32 cellular contexts compared by ENCODE assay signal in genomic region chr11:78392854-78393253, GRCh38. TPM values are rescaled to one million over a fixed set of nuclear protein-coding genes. Genes with fewer than 3 reads are reported as not detected.
A peak's percentile ranks its signal among the peaks of the same experiment; 100 is the strongest.
DNase-seq lines count a peak whose midpoint lies in the region; ATAC-seq and TF ChIP-seq lines count a peak whose summit lies in the region.
"Had no signal": no experiment of that assay in that cellular context is flagged by ENCODE, and none has a peak within 500 bp of the region (broad histone marks: within the 10 kb centered on the region; RNA-seq: fewer than 3 reads in every experiment).

No MANE protein-coding gene starts in this region.

- H3K27me3 Mint-ChIP-seq in dendritic cell treated with granulocyte-macrophage colony-stimulating factor and Interleukin-4, amounts not matched to agents 40 ng/mL and 50 ng/mL, for 4 days = no peaks in the 10 kb centered on the region
- no peaks in the 10 kb centered on the region for H3K27me3 Mint-ChIP-seq in nephron progenitor cell (ENCODE audit: low read depth, poor library complexity)
- peaks cover 4 to 7% of the 10 kb centered on the region in 2 donors for H3K27me3 Mint-ChIP-seq in natural killer cell treated with Interleukin-12 subunit alpha and Interleukin-12 subunit beta and Interleukin-15 and Interleukin-18, amount 100 ng/mL, for 72 hours
- H3K27me3 Mint-ChIP-seq: activated CD4-positive, alpha-beta T cell treated with anti-CD3 and anti-CD28 coated beads, Interleukin-2, amount 10 ng/mL, durations not matched to agents 7 days and 5 days; activated naive CD8-positive, alpha-beta T cell treated with anti-CD3 and anti-CD28 coated beads for 36 hours; T-helper 17 cell had no signal

- H3K27ac Mint-ChIP-seq in dendritic cell treated with granulocyte-macrophage colony-stimulating factor and Interleukin-4, amounts not matched to agents 40 ng/mL and 50 ng/mL, for 4 days = peak overlapping the region; percentile 21
- H3K27ac Mint-ChIP-seq in nephron progenitor cell = peak overlapping the region; percentile 46
- no peak overlapping the region for H3K27ac Mint-ChIP-seq in natural killer cell treated with Interleukin-12 subunit alpha and Interleukin-12 subunit beta and Interleukin-15 and Interleukin-18, amount 100 ng/mL, for 72 hours
- H3K27ac Mint-ChIP-seq: activated CD4-positive, alpha-beta T cell treated with anti-CD3 and anti-CD28 coated beads, Interleukin-2, amount 10 ng/mL, durations not matched to agents 7 days and 5 days; activated naive CD8-positive, alpha-beta T cell treated with anti-CD3 and anti-CD28 coated beads for 36 hours; neural progenitor cell; T-helper 17 cell had no signal

- peaks cover 72% of the 10 kb centered on the region for H3K4me1 Mint-ChIP-seq in dendritic cell treated with granulocyte-macrophage colony-stimulating factor and Interleukin-4, amounts not matched to agents 40 ng/mL and 50 ng/mL, for 4 days (ENCODE audit: low read depth)
- peaks cover 26% of the 10 kb centered on the region for H3K4me1 Mint-ChIP-seq in nephron progenitor cell
- H3K4me1 Mint-ChIP-seq in natural killer cell treated with Interleukin-12 subunit alpha and Interleukin-12 subunit beta and Interleukin-15 and Interleukin-18, amount 100 ng/mL, for 72 hours (ENCODE audit: low read depth in 2 of 2) = peaks cover 8% of the 10 kb centered on the region in 2 donors

- no peak for TF ChIP-seq CTCF in nephron progenitor cell (IDR thresholded peaks at IDR 0.05)

- H3K9me3 Mint-ChIP-seq in dendritic cell treated with granulocyte-macrophage colony-stimulating factor and Interleukin-4, amounts not matched to agents 40 ng/mL and 50 ng/mL, for 4 days = no peaks in the 10 kb centered on the region
- H3K9me3 Mint-ChIP-seq in nephron progenitor cell = no peaks in the 10 kb centered on the region
- no peaks in the 10 kb centered on the region for H3K9me3 Mint-ChIP-seq in natural killer cell treated with Interleukin-12 subunit alpha and Interleukin-12 subunit beta and Interleukin-15 and Interleukin-18, amount 100 ng/mL, for 72 hours
- H3K9me3 Mint-ChIP-seq: activated naive CD8-positive, alpha-beta T cell treated with anti-CD3 and anti-CD28 coated beads for 36 hours; neural progenitor cell had no signal

- H3K4me3 Mint-ChIP-seq in dendritic cell treated with granulocyte-macrophage colony-stimulating factor and Interleukin-4, amounts not matched to agents 40 ng/mL and 50 ng/mL, for 4 days = no peak overlapping the region
- no peak overlapping the region for H3K4me3 Mint-ChIP-seq in nephron progenitor cell
- no peak overlapping the region for H3K4me3 Mint-ChIP-seq in natural killer cell treated with Interleukin-12 subunit alpha and Interleukin-12 subunit beta and Interleukin-15 and Interleukin-18, amount 100 ng/mL, for 72 hours
- H3K4me3 Mint-ChIP-seq: activated CD4-positive, alpha-beta T cell treated with anti-CD3 and anti-CD28 coated beads, Interleukin-2, amount 10 ng/mL, durations not matched to agents 7 days and 5 days; activated naive CD8-positive, alpha-beta T cell treated with anti-CD3 and anti-CD28 coated beads for 36 hours; neural progenitor cell; T-helper 17 cell had no signal

- H3K36me3 Mint-ChIP-seq in dendritic cell treated with granulocyte-macrophage colony-stimulating factor and Interleukin-4, amounts not matched to agents 40 ng/mL and 50 ng/mL, for 4 days (ENCODE audit: low read depth) = peaks cover 31% of the 10 kb centered on the region
- H3K36me3 Mint-ChIP-seq in nephron progenitor cell (ENCODE audit: low read depth) = peaks cover 10% of the 10 kb centered on the region
- H3K36me3 Mint-ChIP-seq in natural killer cell treated with Interleukin-12 subunit alpha and Interleukin-12 subunit beta and Interleukin-15 and Interleukin-18, amount 100 ng/mL, for 72 hours = no peaks in the 10 kb centered on the region
- H3K36me3 Mint-ChIP-seq: activated naive CD8-positive, alpha-beta T cell treated with anti-CD3 and anti-CD28 coated beads for 36 hours had no signal

- intact Hi-C loops in dendritic cell treated with granulocyte-macrophage colony-stimulating factor and Interleukin-4, amounts not matched to agents 40 ng/mL and 50 ng/mL, for 4 days (cut with micrococcal nuclease) = no loop called here

- DNase-seq in COLO829 (ENCODE audit: low spot score) (peak; percentile 19), Kasumi-1 (lab: John Stamatoyannopoulos, UW) (peak; percentile 8 to 17), nephron progenitor cell (no peak), pons (ENCODE audit: low spot score) (no peak), dedifferentiated amniotic fluid mesenchymal stem cell (ENCODE audit: extremely low spot score) (no peak), inferior parietal cortex (ENCODE audit: extremely low spot score) (no peak)
- DNase-seq in natural killer cell treated with Interleukin-12 subunit alpha and Interleukin-12 subunit beta and Interleukin-15 and Interleukin-18, amount 100 ng/mL, for 72 hours (ENCODE audit: low spot score) = no peak
- DNase-seq: ACHN; activated CD4-positive, alpha-beta T cell treated with anti-CD3 and anti-CD28 coated beads, Interleukin-2, amount 10 ng/mL, durations not matched to agents 7 days and 5 days; activated effector memory CD4-positive, alpha-beta T cell treated with Interleukin-2 at 50 U/mL for 16 hours; activated naive CD8-positive, alpha-beta T cell treated with anti-CD3 and anti-CD28 coated beads for 36 hours; anterior cingulate cortex; Calu3; effector CD4-positive, alpha-beta T cell; hippocampal formation; KG1; mammary epithelial cell; NCI-H1417; NCI-H2081 treated with DMSO at 0.1 percent for 48 hours; NCI-H2227 treated with DMSO at 0.1 percent for 48 hours; NCI-H69; PC-9; right cardiac atrium; spleen; stimulated activated CD4-positive, alpha-beta T cell treated with anti-CD3 and anti-CD28 coated beads, Interleukin-2, amount 100 ng/mL, for 24 hours; stomach; T-helper 17 cell; thyroid gland had no signal

- ATAC-seq in natural killer cell treated with Interleukin-12 subunit alpha and Interleukin-12 subunit beta and Interleukin-15 and Interleukin-18, amount 100 ng/mL, for 72 hours = no peak
- ATAC-seq: Right ventricle myocardium inferior, SK-N-SH treated with all-trans-retinoic acid at 6 μM for 48 hours, T-helper 17 cell had no signal

RNA-seq across cellular contexts. Expression of gene GAB2, which starts 24.8 kb away (rescaled TPM):
- 1 to 10 TPM; 1.9 to 8.7 TPM for total RNA-seq in natural killer cell treated with Interleukin-12 subunit alpha and Interleukin-12 subunit beta and Interleukin-15 and Interleukin-18, amount 100 ng/mL, for 72 hours

Comparison
In these comparisons a context has a peak if more than half of its experiments do, and no peak if none do; other contexts are left out.
1. DNase-seq: peak in COLO829 (single experiment) and Kasumi-1 (2 of 2); none in nephron progenitor cell (single experiment), pons (single experiment), natural killer cell treated with Interleukin-12 subunit alpha and Interleukin-12 subunit beta and Interleukin-15 and Interleukin-18, amount 100 ng/mL, for 72 hours (single experiment), dedifferentiated amniotic fluid mesenchymal stem cell (single experiment) and inferior parietal cortex (single experiment).
2. H3K27ac Mint-ChIP-seq: peak in dendritic cell treated with granulocyte-macrophage colony-stimulating factor and Interleukin-4, amounts not matched to agents 40 ng/mL and 50 ng/mL, for 4 days (single experiment) and nephron progenitor cell (single experiment); none in natural killer cell treated with Interleukin-12 subunit alpha and Interleukin-12 subunit beta and Interleukin-15 and Interleukin-18, amount 100 ng/mL, for 72 hours (0 of 2).